Comparison of ENCODE assay signal across 11 cellular contexts in the genomic region with DNA sequence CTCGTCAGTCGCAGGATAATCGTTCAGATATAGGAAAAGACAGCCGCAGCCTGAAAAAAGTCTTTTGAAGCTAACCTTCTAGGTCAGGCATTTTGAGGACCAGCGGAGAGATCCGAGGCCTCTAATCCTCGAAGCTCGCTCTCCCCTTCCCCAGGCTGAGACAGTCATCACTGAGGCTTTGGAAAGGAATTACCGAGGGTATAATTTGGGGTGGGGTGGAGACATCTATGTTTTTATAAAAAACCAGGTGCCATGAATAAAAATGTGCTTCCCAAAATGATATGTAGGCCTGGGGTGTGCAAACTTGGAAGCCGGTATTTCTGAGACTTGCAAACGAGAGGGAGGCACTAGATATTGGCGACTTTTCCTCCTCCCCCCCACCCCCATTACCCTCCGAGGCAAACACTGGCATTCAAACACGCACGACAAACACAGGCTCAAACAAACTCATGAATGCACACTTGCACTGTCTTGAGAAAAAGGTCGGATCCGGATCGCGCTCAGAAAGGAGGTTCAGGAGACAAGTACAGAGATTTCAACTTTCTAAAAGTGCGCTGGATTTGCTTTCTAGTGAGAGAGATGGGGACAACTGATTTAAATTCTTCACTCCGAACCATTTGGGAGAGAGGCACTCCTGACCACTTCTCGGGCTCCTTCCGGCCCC. TPM values are rescaled to one million over a fixed set of nuclear protein-coding genes. Genes with fewer than 3 reads are reported as not detected.
A peak's percentile ranks its signal among the peaks of the same experiment; 100 is the strongest.
DNase-seq lines count a peak whose midpoint lies in the region; ATAC-seq and TF ChIP-seq lines count a peak whose summit lies in the region.
"Had no signal": no experiment of that assay in that cellular context is flagged by ENCODE, and none has a peak within 500 bp of the region (broad histone marks: within the 10 kb centered on the region; RNA-seq: fewer than 3 reads in every experiment).

No MANE protein-coding gene starts in this region.

- TF ChIP-seq POLR2A in stomach (IDR thresholded peaks at IDR 0.05), result no peak

- peaks cover 92% of the 10 kb centered on the region for H3K27me3 Mint-ChIP-seq in activated naive CD8-positive, alpha-beta T cell treated with anti-CD3 and anti-CD28 coated beads, Interleukin-2, amount 10 ng/mL, durations not matched to agents 7 days and 5 days

- H3K9me3 Mint-ChIP-seq in activated naive CD8-positive, alpha-beta T cell treated with anti-CD3 and anti-CD28 coated beads, Interleukin-2, amount 10 ng/mL, durations not matched to agents 7 days and 5 days, result peaks cover 3% of the 10 kb centered on the region

- no peaks in the 10 kb centered on the region for H3K9me3 ChIP-seq in stomach

- POLR2A ChIA-PET in activated naive CD8-positive, alpha-beta T cell treated with anti-CD3 and anti-CD28 coated beads, Interleukin-2, amount 10 ng/mL, durations not matched to agents 7 days and 5 days (lab: Charles Lee), result no interaction called here

- H3K4me1 ChIP-seq in stomach, result peaks cover 16 to 49% (median 40%) of the 10 kb centered on the region in 4 donors

- H3K27ac ChIP-seq in stomach, result no peak overlapping the region

- peaks cover 5 to 100% (median 82%) of the 10 kb centered on the region in 3 donors for H3K27me3 ChIP-seq in stomach

- no peak for TF ChIP-seq CTCF in stomach (IDR thresholded peaks at IDR 0.05)

- ATAC-seq in activated naive CD8-positive, alpha-beta T cell treated with anti-CD3 and anti-CD28 coated beads, Interleukin-2, amount 10 ng/mL, durations not matched to agents 7 days and 5 days (ENCODE audit: low read depth), result no peak
- ATAC-seq: activated CD4-positive, CD25-positive, alpha-beta regulatory T cell treated with anti-CD3 and anti-CD28 coated beads, Interleukin-2, amount 50 U/mL, for 24 hours had no signal

- intact Hi-C loops in stomach (cut with DNase I; ENCODE audit: low total_unique reads), result no loop called here

- H3K4me3 Mint-ChIP-seq in activated naive CD8-positive, alpha-beta T cell treated with anti-CD3 and anti-CD28 coated beads, Interleukin-2, amount 10 ng/mL, durations not matched to agents 7 days and 5 days, result peak overlapping the region; percentile 80

- H3K4me1 Mint-ChIP-seq in activated naive CD8-positive, alpha-beta T cell treated with anti-CD3 and anti-CD28 coated beads, Interleukin-2, amount 10 ng/mL, durations not matched to agents 7 days and 5 days, result peaks cover 7% of the 10 kb centered on the region

- peaks cover 6% of the 10 kb centered on the region for H3K36me3 Mint-ChIP-seq in activated naive CD8-positive, alpha-beta T cell treated with anti-CD3 and anti-CD28 coated beads, Interleukin-2, amount 10 ng/mL, durations not matched to agents 7 days and 5 days

- WGBS in stomach, 5 donors, result 8 to 14% (median 11%) methylated on average over 23 of the region's 23 CpGs

- peak overlapping the region; percentile 80 for H3K27ac Mint-ChIP-seq in activated naive CD8-positive, alpha-beta T cell treated with anti-CD3 and anti-CD28 coated beads, Interleukin-2, amount 10 ng/mL, durations not matched to agents 7 days and 5 days

- TF ChIP-seq EP300 in stomach (IDR thresholded peaks at IDR 0.05), result no peak

- DNase-seq in SKM-1 treated with dmso at 0.1 percent for 144 hours (lab: John Stamatoyannopoulos, UW; ENCODE audit: unreplicated experiment) (peak; percentile 23), SKM-1 (lab: John Stamatoyannopoulos, UW; ENCODE audit: unreplicated experiment) (no peak), islet precursor cell (peak; percentile 73), stomach (no peak), medulla oblongata (ENCODE audit: extremely low spot score) (no peak), amygdala (lab: John Stamatoyannopoulos, UW) (no peak), DMS 273 treated with DMSO at 0.1 percent for 48 hours (lab: John Stamatoyannopoulos, UW) (no peak)
- DNase-seq in activated naive CD8-positive, alpha-beta T cell treated with anti-CD3 and anti-CD28 coated beads, Interleukin-2, amount 10 ng/mL, durations not matched to agents 7 days and 5 days, result no peak
- DNase-seq: NCI-H774 had no signal

- H3K36me3 ChIP-seq in stomach, result no peaks in the 10 kb centered on the region

- H3K4me3 ChIP-seq in stomach, result peak overlapping the region; percentile 53 to 71 (median 59)
- H3K4me3 ChIP-seq: lung had no signal

RNA-seq across cellular contexts. Expression of a gene that starts 0.9 kb away (rescaled TPM):
- not detected for total RNA-seq in activated naive CD8-positive, alpha-beta T cell treated with anti-CD3 and anti-CD28 coated beads, Interleukin-2, amount 10 ng/mL, durations not matched to agents 7 days and 5 days
- total RNA-seq in stomach, result 1 to 10 TPM in 2 of 5 donors, under 1 TPM in 1, not detected in 2; 0.18 to 6.5 (median 4.0) TPM
- polyA plus RNA-seq in stomach, result 1 to 10 TPM; 1.0 to 1.5 (median 1.3) TPM

Comparison
In these comparisons a context has a peak if more than half of its experiments do, and no peak if none do; other contexts are left out.
1. DNase-seq: peak in SKM-1 treated with dmso at 0.1 percent for 144 hours (single experiment) and islet precursor cell (single experiment); none in SKM-1 (single experiment), activated naive CD8-positive, alpha-beta T cell treated with anti-CD3 and anti-CD28 coated beads, Interleukin-2, amount 10 ng/mL, durations not matched to agents 7 days and 5 days (single experiment), stomach (single experiment), medulla oblongata (single experiment), amygdala (0 of 56) and DMS 273 treated with DMSO at 0.1 percent for 48 hours (single experiment).